Comparison of ENCODE assay signal across 8 cellular contexts in the genomic region with DNA sequence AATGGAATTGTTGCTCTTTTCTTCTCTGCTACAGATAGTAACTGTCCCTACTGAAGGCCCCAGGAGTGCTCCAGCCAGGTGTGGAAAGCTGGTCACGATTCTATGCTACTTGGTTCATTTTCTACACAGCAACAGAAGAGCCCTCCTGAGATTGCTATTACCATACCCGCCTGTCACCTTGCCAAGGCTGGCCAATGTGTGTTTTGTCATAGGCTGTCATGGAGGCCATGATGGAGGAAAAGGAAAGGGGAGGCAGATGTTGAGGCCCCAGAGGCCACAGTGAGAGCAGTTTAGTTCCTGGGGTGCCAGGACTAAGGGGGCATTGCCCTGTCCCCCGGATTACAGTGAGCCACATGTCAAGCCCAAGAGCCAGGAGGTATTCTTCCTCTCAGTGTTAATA. TPM values are rescaled to one million over a fixed set of nuclear protein-coding genes. Genes with fewer than 3 reads are reported as not detected.
DNase-seq lines count a peak whose midpoint lies in the region; ATAC-seq and TF ChIP-seq lines count a peak whose summit lies in the region.

No MANE protein-coding gene starts in this region.

- H3K27me3 Mint-ChIP-seq in activated CD8-positive, alpha-beta T cell treated with anti-CD3 and anti-CD28 coated beads for 36 hours: no peaks in the 10 kb centered on the region

- H3K27ac Mint-ChIP-seq in activated CD8-positive, alpha-beta T cell treated with anti-CD3 and anti-CD28 coated beads for 36 hours: peak overlapping the region; percentile 94

- H3K79me2 ChIP-seq in hepatocyte: peaks cover 44% of the 10 kb centered on the region

- H3K36me3 ChIP-seq in hepatocyte (replicated peaks; ENCODE audit: insufficient read depth, low read depth) (no peaks in the 10 kb centered on the region), stomach (peaks cover 8 to 61% (median 53%) of the 10 kb centered on the region in 4 donors)

- H3K4me3 ChIP-seq in hepatocyte (peak overlapping the region; percentile 59), stomach (peak overlapping the region; percentile 73 to 87 (median 77))

- CTCF ChIA-PET in activated CD8-positive, alpha-beta T cell treated with anti-CD3 and anti-CD28 coated beads for 36 hours (lab: Charles Lee): interaction anchor here (1.0 to 2.4 kb wide), 5 partner anchors 10 to 197 kb away, joined by 3 to 11 read pairs (median 7); no protein-coding TSS in a partner anchor

- H3K4me2 ChIP-seq in hepatocyte: peak overlapping the region; percentile 91

- H3K27me3 ChIP-seq in hepatocyte: no peaks in the 10 kb centered on the region
- no peaks in the 10 kb centered on the region for H3K27me3 ChIP-seq in stomach

- no peaks in the 10 kb centered on the region for H3K9me3 Mint-ChIP-seq in activated CD8-positive, alpha-beta T cell treated with anti-CD3 and anti-CD28 coated beads for 36 hours

- no peak for TF ChIP-seq CTCF in activated CD8-positive, alpha-beta T cell treated with anti-CD3 and anti-CD28 coated beads for 36 hours (IDR thresholded peaks at IDR 0.05)
- TF ChIP-seq CTCF in hepatocyte (IDR thresholded peaks at IDR 0.05; ENCODE audit: poor library complexity) (no peak), stomach (IDR thresholded peaks at IDR 0.05) (no peak)

- peaks cover 10% of the 10 kb centered on the region for H3K4me1 ChIP-seq in hepatocyte (ENCODE audit: insufficient read depth)
- peaks cover 0 to 70% (median 57%) of the 10 kb centered on the region in 4 donors for H3K4me1 ChIP-seq in stomach

- peaks cover 26% of the 10 kb centered on the region for H3K36me3 Mint-ChIP-seq in activated CD8-positive, alpha-beta T cell treated with anti-CD3 and anti-CD28 coated beads for 36 hours (ENCODE audit: low read depth)

- H3K4me3 Mint-ChIP-seq in activated CD8-positive, alpha-beta T cell treated with anti-CD3 and anti-CD28 coated beads for 36 hours: peak overlapping the region; percentile 95

- no peaks in the 10 kb centered on the region for H4K20me1 ChIP-seq in hepatocyte (ENCODE audit: insufficient read depth, poor library complexity, severe bottlenecking)

- peaks cover 38% of the 10 kb centered on the region for H3K4me1 Mint-ChIP-seq in activated CD8-positive, alpha-beta T cell treated with anti-CD3 and anti-CD28 coated beads for 36 hours (ENCODE audit: low read depth)

- 89% methylated on average over 3 of the region's 3 CpGs for WGBS in hepatocyte (ENCODE audit: low lambda C conversion rate, missing lambda C conversion rate)
- WGBS in stomach, 5 donors: 67 to 74% (median 70%) methylated on average over 3 of the region's 3 CpGs

- H3K9me3 ChIP-seq in hepatocyte (ENCODE audit: low read depth) (no peaks in the 10 kb centered on the region), stomach (no peaks in the 10 kb centered on the region)

- DNase-seq in DMS53 (lab: John Stamatoyannopoulos, UW) (peak; percentile 43), DMS53 treated with DMSO at 0.1 percent for 48 hours (lab: John Stamatoyannopoulos, UW; ENCODE audit: unreplicated experiment) (no peak), hepatocyte (ENCODE audit: low spot score) (no peak), stomach (no peak), NCI-H2227 treated with DMSO at 0.1 percent for 48 hours (lab: John Stamatoyannopoulos, UW) (no peak), SKM-1 treated with dmso at 0.1 percent for 144 hours (lab: John Stamatoyannopoulos, UW; ENCODE audit: unreplicated experiment) (no peak)
- peak; percentile 11 for DNase-seq in activated CD8-positive, alpha-beta T cell treated with anti-CD3 and anti-CD28 coated beads for 36 hours
- no peak for DNase-seq in stimulated activated CD4-positive, alpha-beta T cell treated with anti-CD3 and anti-CD28 coated beads, Interleukin-4, amount 100 ng/mL, for 1 hour

- H3K9me2 ChIP-seq in hepatocyte (replicated peaks; ENCODE audit: insufficient read depth): no peaks in the 10 kb centered on the region

- ATAC-seq in activated CD8-positive, alpha-beta T cell treated with anti-CD3 and anti-CD28 coated beads for 36 hours: no peak

- POLR2A ChIA-PET in activated CD8-positive, alpha-beta T cell treated with anti-CD3 and anti-CD28 coated beads for 36 hours (lab: Charles Lee): interaction anchor here (0.9 to 5.4 kb wide), 10 partner anchors 14 to 190 kb away, joined by 3 to 59 read pairs (median 7); a partner anchor contains a TSS

- H2AFZ ChIP-seq in hepatocyte: peak overlapping the region; percentile 78

- H3K27ac ChIP-seq in hepatocyte (peak overlapping the region; percentile 62), stomach (peak overlapping the region in 2 of 5 donors; percentile 88 to 90)

- intact Hi-C loops in activated CD8-positive, alpha-beta T cell treated with anti-CD3 and anti-CD28 coated beads for 36 hours (cut with micrococcal nuclease): no loop called here
- intact Hi-C loops in stomach (cut with DNase I; ENCODE audit: low total_unique reads): no loop called here

- TF ChIP-seq EP300 in stomach (IDR thresholded peaks at IDR 0.05): no peak

- no peak for TF ChIP-seq POLR2A in stomach (IDR thresholded peaks at IDR 0.05)

RNA-seq across cellular contexts. Expression of a gene that starts 1.0 kb away (rescaled TPM):
- 10 to 100 TPM; 11.8 to 13.0 TPM for total RNA-seq in activated CD8-positive, alpha-beta T cell treated with anti-CD3 and anti-CD28 coated beads for 36 hours
- 17.6 and 25.1 TPM in 2 replicates for total RNA-seq in hepatocyte
- polyA plus RNA-seq in hepatocyte: 16.4 and 18.1 TPM in 2 replicates
- 10 to 100 TPM; 16.9 to 43.8 (median 21.7) TPM for total RNA-seq in stomach
- polyA plus RNA-seq in stomach: 10 to 100 TPM; 13.4 to 19.7 (median 17.0) TPM

RNA-seq across cellular contexts. Expression of a gene that starts 1.2 kb away (rescaled TPM):
- total RNA-seq in activated CD8-positive, alpha-beta T cell treated with anti-CD3 and anti-CD28 coated beads for 36 hours: 10 to 100 TPM; 21.3 to 22.9 TPM
- total RNA-seq in hepatocyte (55.3 and 58.5 TPM in 2 replicates), stomach (10 to 100 TPM; 22.2 to 90.1 (median 83.9) TPM)
- polyA plus RNA-seq in hepatocyte (22.2 and 24.7 TPM in 2 replicates), stomach (10 to 100 TPM; 11.5 to 23.9 (median 19.4) TPM)

RNA-seq across cellular contexts. Expression of a gene that starts 27.7 kb away (rescaled TPM):
- total RNA-seq in activated CD8-positive, alpha-beta T cell treated with anti-CD3 and anti-CD28 coated beads for 36 hours: 10 to 100 TPM; 62.8 to 64.0 TPM
- total RNA-seq in hepatocyte: 66.5 and 72.0 TPM in 2 replicates
- 51.1 and 52.4 TPM in 2 replicates for polyA plus RNA-seq in hepatocyte
- 100 to 1,000 TPM; 104 to 232 (median 181) TPM for total RNA-seq in stomach
- polyA plus RNA-seq in stomach: 10 to 100 TPM; 10.8 to 21.7 (median 13.0) TPM

RNA-seq across cellular contexts. Expression of a gene that starts 54.6 kb away (rescaled TPM):
- total RNA-seq in activated CD8-positive, alpha-beta T cell treated with anti-CD3 and anti-CD28 coated beads for 36 hours: 10 to 100 TPM; 18.7 to 19.3 TPM
- total RNA-seq in hepatocyte: 108 and 123 TPM in 2 replicates
- 172 and 188 TPM in 2 replicates for polyA plus RNA-seq in hepatocyte
- 100 to 1,000 TPM in 2 of 5 donors, 10 to 100 TPM in 3; 35.0 to 135 (median 50.8) TPM for total RNA-seq in stomach
- polyA plus RNA-seq in stomach: 100 to 1,000 TPM; 146 to 350 (median 157) TPM

Comparison
In these comparisons a context has a peak if more than half of its experiments do, and no peak if none do; other contexts are left out.
1. DNase-seq: peak in DMS53 (single experiment) and activated CD8-positive, alpha-beta T cell treated with anti-CD3 and anti-CD28 coated beads for 36 hours (single experiment); none in DMS53 treated with DMSO at 0.1 percent for 48 hours (single experiment), hepatocyte (single experiment), stomach (single experiment), NCI-H2227 treated with DMSO at 0.1 percent for 48 hours (single experiment), stimulated activated CD4-positive, alpha-beta T cell treated with anti-CD3 and anti-CD28 coated beads, Interleukin-4, amount 100 ng/mL, for 1 hour (single experiment) and SKM-1 treated with dmso at 0.1 percent for 144 hours (single experiment).